In genomic region chr19:11091343-11092153, GRCh38 we compare ENCODE assay signal across 8 cellular contexts. TPM values are rescaled to one million over a fixed set of nuclear protein-coding genes. Genes with fewer than 3 reads are reported as not detected.
DNase-seq lines count a peak whose midpoint lies in the region; ATAC-seq, FAIRE-seq and TF ChIP-seq lines count a peak whose summit lies in the region.

No MANE protein-coding gene starts in this region.

- POLR2A ChIA-PET in GM12878 (lab: Charles Lee), result interaction anchor here (1.0 to 1.9 kb wide), 4 partner anchors 50 to 125 kb away, joined by 3 to 7 read pairs (median 4); no protein-coding TSS in a partner anchor

- TF ChIP-seq RAD21 in GM12878 (IDR thresholded peaks at IDR 0.05; ENCODE audit: insufficient read depth, low read depth, low read length), result no peak

- H3K27ac ChIP-seq in GM12878 (ENCODE audit: control insufficient read depth, insufficient read depth), result peak overlapping the region; percentile 91

- peaks cover 65% of the 10 kb centered on the region for H3K79me2 ChIP-seq in GM12878 (ENCODE audit: control insufficient read depth, insufficient read depth, low read length)

- BruUV-seq in GM12878 (replicated peaks; lab: Mats Ljungman, UMichigan), result TSS peak; percentile 64

- H4K20me1 ChIP-seq in GM12878 (ENCODE audit: control insufficient read depth, insufficient read depth), result no peaks in the 10 kb centered on the region; the same call in none of the 2 replicates

- no peak for TF ChIP-seq CTCF in GM12878 (IDR thresholded peaks at IDR 0.05 in 2 of 3, conservative IDR thresholded peaks at IDR 0.05 in 1 of 3; ENCODE audit: control insufficient read depth in 2 of 3, extremely low read depth in 1 of 3, insufficient read depth in 1 of 3, low read depth in 3 of 3, low read length in 3 of 3)

- CTCF ChIA-PET in GM12878 (lab: Yijun Ruan, JAX), result interaction anchor here (1.2 to 2.4 kb wide), 2 partner anchors 56 to 149 kb away, joined by 4 to 10 read pairs; no protein-coding TSS in a partner anchor

- peak overlapping the region; percentile 97 for H3K4me3 ChIP-seq in GM12878
- peak overlapping the region; percentile 93 for H3K4me3 ChIP-seq in iPS-15b (ENCODE audit: low read depth, low read length)
- peak overlapping the region; percentile 97 for H3K4me3 ChIP-seq in skeletal muscle satellite cell (ENCODE audit: low read length)

- H3K4me1 ChIP-seq in GM12878 (ENCODE audit: control insufficient read depth, insufficient read depth, low read length), result peaks cover 43% of the 10 kb centered on the region
- H3K4me1 ChIP-seq in iPS-15b (ENCODE audit: control insufficient read depth, insufficient read depth, low read length), result peaks cover 14% of the 10 kb centered on the region
- peaks cover 55% of the 10 kb centered on the region for H3K4me1 ChIP-seq in skeletal muscle satellite cell (ENCODE audit: control insufficient read depth, insufficient read depth, low read length)

- peak overlapping the region; percentile 91 for H3K9ac ChIP-seq in GM12878 (ENCODE audit: control insufficient read depth, insufficient read depth, low read length)
- H3K9ac ChIP-seq in iPS-15b (ENCODE audit: low read depth, low read length), result peak overlapping the region; percentile 88
- peak overlapping the region; percentile 99 for H3K9ac ChIP-seq in skeletal muscle satellite cell (ENCODE audit: low read depth, low read length)

- H3K4me2 ChIP-seq in GM12878 (ENCODE audit: control insufficient read depth, insufficient read depth), result peak overlapping the region; percentile 100
- H3K4me2 ChIP-seq in skeletal muscle satellite cell (ENCODE audit: low read length), result peak overlapping the region; percentile 95

- H2AFZ ChIP-seq in GM12878 (ENCODE audit: control insufficient read depth, low read depth, low read length), result no peak overlapping the region

- in situ Hi-C loops in GM12878 (cut with MboI), result no loop called here

- no peak for TF ChIP-seq POLR2A in GM12878 (IDR thresholded peaks at IDR 0.05; ENCODE audit: low read depth, low read length)

- no peaks in the 10 kb centered on the region for H3K9me3 ChIP-seq in GM12878 (replicated peaks; ENCODE audit: control insufficient read depth, insufficient read depth, low read length)
- H3K9me3 ChIP-seq in iPS-15b (ENCODE audit: control insufficient read depth, insufficient read depth, low read length), result no peaks in the 10 kb centered on the region
- no peaks in the 10 kb centered on the region for H3K9me3 ChIP-seq in skeletal muscle satellite cell (replicated peaks; ENCODE audit: low read length)

- no peak for FAIRE-seq in GM12878 (lab: Jason Lieb, UNC)

- TF ChIP-seq EP300 in GM12878 (IDR thresholded peaks at IDR 0.05; ENCODE audit: borderline replicate concordance in 1 of 2, control insufficient read depth in 1 of 2, low read depth in 2 of 2, low read length in 2 of 2), result no peak; a peak in 1 of 4 replicates

- RAD21 ChIA-PET in GM12878 (lab: Charles Lee; ENCODE audit: unreplicated experiment), result interaction anchor here (0.8 to 2.9 kb wide), 4 partner anchors 56 to 218 kb away, joined by 3 to 15 read pairs (median 6); no protein-coding TSS in a partner anchor

- SMC1A ChIA-PET in GM12878 (lab: Charles Lee; ENCODE audit: uncharacterized antibody, unreplicated experiment), result interaction anchor here (3.3 kb wide), 1 partner anchor 55 kb away, joined by 13 read pairs; no protein-coding TSS in a partner anchor

- intact Hi-C loops in Right ventricle myocardium inferior (cut with DNase I), result loop anchor here (5.0 kb wide), 1 partner anchor 41 kb away; no protein-coding TSS in a partner anchor
- intact Hi-C loops in Right ventricle myocardium superior (cut with DNase I), result no loop called here
- intact Hi-C loops in GM12878 (cut with micrococcal nuclease; ENCODE audit: unreplicated experiment), result loop anchor here (5.0 to 10.0 kb wide), 3 partner anchors 214 to 1693 kb away; partner anchors contain the start of gene DNM2

- H3K36me3 ChIP-seq in GM12878 (ENCODE audit: control insufficient read depth in 2 of 2, insufficient read depth in 2 of 2, low read length in 1 of 2), result peaks cover 0 to 11% of the 10 kb centered on the region in 2 experiments; a peak in 1 of 4 replicates
- H3K36me3 ChIP-seq in iPS-15b (ENCODE audit: control insufficient read depth, insufficient read depth, low read length), result peaks cover 19% of the 10 kb centered on the region
- peaks cover 22% of the 10 kb centered on the region for H3K36me3 ChIP-seq in skeletal muscle satellite cell (ENCODE audit: insufficient read depth, low read length)

- WGBS in GM12878 (ENCODE audit: insufficient coverage, insufficient replicate concordance, low lambda C conversion rate, missing lambda C conversion rate), result 46% methylated on average over 15 of the region's 15 CpGs

- H3K27me3 ChIP-seq in GM12878 (replicated peaks in 1 of 2; ENCODE audit: control insufficient read depth in 2 of 2, insufficient read depth in 2 of 2, low read length in 1 of 2), result no peaks in the 10 kb centered on the region
- no peaks in the 10 kb centered on the region for H3K27me3 ChIP-seq in iPS-15b (ENCODE audit: control insufficient read depth, insufficient read depth, low read length)
- no peaks in the 10 kb centered on the region for H3K27me3 ChIP-seq in skeletal muscle satellite cell (ENCODE audit: control insufficient read depth, insufficient read depth, low read length)

- ATAC-seq in Right ventricle myocardium inferior (no peak), Right ventricle myocardium superior (ENCODE audit: poor library complexity) (no peak), GM12878 (no peak), GM21528 (IDR thresholded peaks at IDR 0.05; ENCODE audit: low FRiP score, unreplicated experiment) (no peak)

- DNase-seq in Right ventricle myocardium inferior (ENCODE audit: missing footprints), result peak; percentile 64
- no peak for DNase-seq in Right ventricle myocardium superior
- DNase-seq in T-helper 1 cell, result peak; percentile 45 to 68 (median 63)
- DNase-seq in GM12878 (ENCODE audit: low read depth, low spot score), result no peak
- no peak for DNase-seq in middle frontal gyrus (ENCODE audit: extremely low spot score, low spot score)

TF ChIP-seq in GM12878, 131 proteins besides CTCF, POLR2A, EP300 and RAD21 (continues in another document):
- TF ChIP-seq EZH2 (IDR thresholded peaks at IDR 0.05; ENCODE audit: borderline replicate concordance, control insufficient read depth, low read depth, low read length) (no peak), RELB (IDR thresholded peaks at IDR 0.05; ENCODE audit: low read depth) (peak; percentile 65; the same call in 1 of the 2 replicates), SMARCA5 (IDR thresholded peaks at IDR 0.05) (no peak), SMC3 (IDR thresholded peaks at IDR 0.05; ENCODE audit: borderline replicate concordance, low read length) (no peak), ETV6 (conservative IDR thresholded peaks at IDR 0.05 in 1 of 2, IDR thresholded peaks at IDR 0.05 in 1 of 2; ENCODE audit: borderline replicate concordance in 1 of 2, low read depth in 1 of 2) (no peak), IRF3 (IDR thresholded peaks at IDR 0.05) (no peak), SMAD1 (IDR thresholded peaks at IDR 0.05; ENCODE audit: low read depth, partially characterized antibody) (no peak), FOXM1 (IDR thresholded peaks at IDR 0.05; ENCODE audit: low read depth, low read length) (no peak), NR2F1 (conservative IDR thresholded peaks at IDR 0.05) (no peak), RBBP5 (conservative IDR thresholded peaks at IDR 0.05) (no peak)

RNA-seq across cellular contexts. Expression of gene LDLR, which starts 2.3 kb away (rescaled TPM):
- total RNA-seq in Right ventricle myocardium inferior, result 12.8 TPM
- 9.8 TPM for total RNA-seq in Right ventricle myocardium superior
- 218 and 237 TPM in 2 replicates for total RNA-seq in GM12878 (2013; cell fraction: nucleolus; rRNA removed)
- total RNA-seq in GM12878 (2014; rRNA removed), result 39.0 and 43.4 TPM in 2 replicates
- total RNA-seq in GM12878 (2014; rRNA removed; fragmentation: Illumina TruSeq; extraction: Trizol), result 29.4 and 30.7 TPM in 2 replicates
- 56.8 and 59.2 TPM in 2 replicates for total RNA-seq in GM12878 (2021)
- polyA plus RNA-seq in GM12878 (2011; ENCODE audit: low read depth), result 13.2 TPM
- 19.4 and 42.8 TPM in 2 replicates for polyA plus RNA-seq in GM12878 (2011; rRNA removed)
- polyA plus RNA-seq in GM12878 (2011; cell fraction: cytosol; rRNA removed), result 34.6 and 36.3 TPM in 2 replicates
- polyA plus RNA-seq in GM12878 (2011; cell fraction: nucleus; rRNA removed), result 49.0 and 57.5 TPM in 2 replicates
- polyA plus RNA-seq in GM12878 (2012), result 26.4 and 34.5 TPM in 2 replicates
- 23.1 and 25.3 TPM in 2 replicates for polyA plus RNA-seq in GM12878 (2014; fragmentation: Illumina TruSeq; extraction: Trizol)
- polyA plus RNA-seq in GM12878 (2014; fragmentation: Nextera tagmentation; extraction: Ambion mirVana), result 10 to 100 TPM; 11.3 to 15.9 TPM
- 26.7 and 38.4 TPM in 2 replicates for polyA plus RNA-seq in GM12878 (2014; rRNA removed)
- polyA plus RNA-seq in GM12878 (2016; fragmentation: Nextera tagmentation; extraction: Ambion mirVana), result 10 to 100 TPM; 17.1 to 18.5 TPM
- polyA minus RNA-seq in GM12878 (2011; rRNA and poly(A)+ RNA removed), result 95.8 and 116 TPM in 2 replicates
- 39.6 and 41.5 TPM in 2 replicates for polyA minus RNA-seq in GM12878 (2011; cell fraction: cytosol; rRNA and poly(A)+ RNA removed)
- 80.6 and 135 TPM in 2 replicates for polyA minus RNA-seq in GM12878 (2011; cell fraction: nucleus; rRNA and poly(A)+ RNA removed)
- 85.8 and 177 TPM in 2 replicates for total RNA-seq in skeletal muscle satellite cell (2012; rRNA removed)

Comparison
In these comparisons a context has a peak if more than half of its experiments do, and no peak if none do; other contexts are left out.
1. DNase-seq: peak in Right ventricle myocardium inferior (single experiment) and T-helper 1 cell (5 of 5); none in Right ventricle myocardium superior (single experiment), GM12878 (single experiment) and middle frontal gyrus (single experiment).
2. Peak in every context shown above with its lines, with median percentiles within 50 percentile points of each other: H3K4me3 ChIP-seq and H3K9ac ChIP-seq.